Comparison of ENCODE assay signal across 8 cellular contexts in the genomic region with DNA sequence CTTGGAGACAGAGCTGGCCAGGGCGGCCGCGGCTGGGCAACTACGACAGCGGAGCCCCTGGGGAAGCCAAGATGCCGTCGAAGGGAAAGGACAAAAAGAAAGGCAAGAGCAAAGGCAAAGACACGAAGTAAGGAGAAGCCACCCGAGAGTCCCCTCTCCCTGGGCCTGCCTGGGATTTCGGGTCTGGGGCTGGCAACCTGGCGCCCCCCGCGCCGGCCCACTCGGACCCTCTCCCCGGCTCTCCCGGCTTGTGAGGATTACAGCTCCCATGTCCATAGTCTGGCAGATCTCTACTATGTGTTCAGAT. TPM values are rescaled to one million over a fixed set of nuclear protein-coding genes. Genes with fewer than 3 reads are reported as not detected.
DNase-seq lines count a peak whose midpoint lies in the region; ATAC-seq and TF ChIP-seq lines count a peak whose summit lies in the region.

No MANE protein-coding gene starts in this region.

- intact Hi-C loops in CD4-positive, alpha-beta T cell (cut with DNase I, micrococcal nuclease): loop anchor here (1.0 to 5.0 kb wide), 5 partner anchors 65 to 473 kb away; a partner anchor contains a TSS
- intact Hi-C loops in dorsolateral prefrontal cortex (cut with DNase I): loop anchor here (2.0 to 5.0 kb wide), 4 partner anchors 65 to 962 kb away; a partner anchor contains a TSS

- H3K4me3 Mint-ChIP-seq in CD4-positive, alpha-beta T cell: peak overlapping the region; percentile 98

- no peaks in the 10 kb centered on the region for H3K36me3 ChIP-seq in neural cell (ENCODE audit: insufficient read depth, low read length)

- peak overlapping the region; percentile 95 for H3K27ac Mint-ChIP-seq in CD4-positive, alpha-beta T cell

- H4K20me1 ChIP-seq in neural cell (ENCODE audit: insufficient read depth): no peaks in the 10 kb centered on the region

- H3K9me3 Mint-ChIP-seq in CD4-positive, alpha-beta T cell: no peaks in the 10 kb centered on the region

- peak overlapping the region; percentile 62 for H3K4me2 ChIP-seq in neural cell (ENCODE audit: low read length)

- no peaks in the 10 kb centered on the region for H3K79me2 ChIP-seq in neural cell (replicated peaks; ENCODE audit: insufficient read depth, low read length)

- peak overlapping the region; percentile 74 for H2AFZ ChIP-seq in neural cell (ENCODE audit: low read depth, low read length)

- no peak for DNase-seq in CD4-positive, alpha-beta T cell
- DNase-seq in LHCN-M2 (ENCODE audit: low read depth) (peak; percentile 2), dorsolateral prefrontal cortex (no peak), SIG-M5 treated with dmso at 0.1 percent for 504 hours (lab: John Stamatoyannopoulos, UW; ENCODE audit: unreplicated experiment) (no peak), GM13976 (ENCODE audit: low spot score) (no peak)
- no peak for DNase-seq in effector CD8-positive, alpha-beta T cell (lab: John Stamatoyannopoulos, UW)

- peaks cover 22% of the 10 kb centered on the region for H3K4me1 Mint-ChIP-seq in CD4-positive, alpha-beta T cell (ENCODE audit: low read depth)

- H3K9me3 ChIP-seq in CD4-positive, alpha-beta T cell (ENCODE audit: control insufficient read depth, low read length): no peaks in the 10 kb centered on the region
- H3K9me3 ChIP-seq in neural cell (ENCODE audit: low read length): no peaks in the 10 kb centered on the region

- no peak for TF ChIP-seq RAD21 in neural cell (conservative IDR thresholded peaks at IDR 0.05)

- no peaks in the 10 kb centered on the region for H3K27me3 Mint-ChIP-seq in CD4-positive, alpha-beta T cell

- no peak for TF ChIP-seq CTCF in CD4-positive, alpha-beta T cell (IDR thresholded peaks at IDR 0.05)
- peak in 2 of 56 donors; percentile 1 to 21 for TF ChIP-seq CTCF in dorsolateral prefrontal cortex (IDR thresholded peaks at IDR 0.05 in 54 of 56, conservative IDR thresholded peaks at IDR 0.05 in 2 of 56; ENCODE audit: low read depth in 1 of 56, partially characterized antibody in 56 of 56)
- TF ChIP-seq CTCF in neural cell (IDR thresholded peaks at IDR 0.05; ENCODE audit: poor library complexity, severe bottlenecking): no peak
- no peak for TF ChIP-seq CTCF in GM13976 (IDR thresholded peaks at IDR 0.05; ENCODE audit: borderline replicate concordance, control extremely low read depth, extremely low read depth, insufficient read depth, missing control alignments)

- H3K9me2 ChIP-seq in neural cell (ENCODE audit: insufficient read depth, low read length): no peaks in the 10 kb centered on the region

- TF ChIP-seq EP300 in neural cell (conservative IDR thresholded peaks at IDR 0.05; ENCODE audit: poor library complexity, severe bottlenecking): peak; percentile 32

- peak overlapping the region; percentile 66 to 98 (median 92) for H3K4me3 ChIP-seq in dorsolateral prefrontal cortex
- peak overlapping the region; percentile 85 for H3K4me3 ChIP-seq in neural cell (ENCODE audit: low read length)

- H3K36me3 Mint-ChIP-seq in CD4-positive, alpha-beta T cell (ENCODE audit: low read depth): no peaks in the 10 kb centered on the region

- H3K27me3 ChIP-seq in CD4-positive, alpha-beta T cell (ENCODE audit: control insufficient read depth, insufficient read depth, low read length): no peaks in the 10 kb centered on the region
- H3K27me3 ChIP-seq in dorsolateral prefrontal cortex (no peaks in the 10 kb centered on the region), neural cell (ENCODE audit: insufficient read depth, low read depth, low read length) (no peaks in the 10 kb centered on the region)

- ATAC-seq in CD4-positive, alpha-beta T cell (ENCODE audit: poor library complexity): no peak
- no peak for ATAC-seq in HG03432 (IDR thresholded peaks at IDR 0.05; ENCODE audit: unreplicated experiment)

- H3K9ac ChIP-seq in neural cell (ENCODE audit: low read length): peak overlapping the region; percentile 81

- POLR2A ChIA-PET in CD4-positive, alpha-beta T cell (lab: Charles Lee): interaction anchor here (0.6 to 1.5 kb wide), 12 partner anchors 8 to 962 kb away, joined by 3 to 14 read pairs (median 4); a partner anchor contains a TSS

- CTCF ChIA-PET in CD4-positive, alpha-beta T cell (lab: Charles Lee): interaction anchor here (1.2 kb wide), 2 partner anchors 18 to 70 kb away, joined by 3 read pairs; a partner anchor contains a TSS

- peak overlapping the region; percentile 75 for H3K27ac ChIP-seq in CD4-positive, alpha-beta T cell (ENCODE audit: low read depth, low read length)
- H3K27ac ChIP-seq in dorsolateral prefrontal cortex: peak overlapping the region in 33 of 59 donors; percentile 13 to 98 (median 66)
- H3K27ac ChIP-seq in neural cell (ENCODE audit: low read length): peak overlapping the region; percentile 45

- no peaks in the 10 kb centered on the region for H3F3A ChIP-seq in neural cell (ENCODE audit: insufficient read depth, low read length, poor library complexity, severe bottlenecking)

- in situ Hi-C loops in GM13976 (cut with MboI; ENCODE audit: low sequenced_read_pairs, unreplicated experiment): no loop called here

TF ChIP-seq in neural cell, 6 proteins besides CTCF, POLR2A, EP300 and RAD21:
- no peak for TF ChIP-seq TAF1 (IDR thresholded peaks at IDR 0.05; ENCODE audit: low read depth)
- no peak for TF ChIP-seq SMC3 (conservative IDR thresholded peaks at IDR 0.05; ENCODE audit: poor library complexity)
- no peak for TF ChIP-seq EZH2 (IDR thresholded peaks at IDR 0.05; ENCODE audit: borderline replicate concordance, insufficient read depth, low read length, poor library complexity, severe bottlenecking)
- peak; percentile 12 for TF ChIP-seq POLR2AphosphoS5 (IDR thresholded peaks at IDR 0.05)
- TF ChIP-seq, protein P1, sequence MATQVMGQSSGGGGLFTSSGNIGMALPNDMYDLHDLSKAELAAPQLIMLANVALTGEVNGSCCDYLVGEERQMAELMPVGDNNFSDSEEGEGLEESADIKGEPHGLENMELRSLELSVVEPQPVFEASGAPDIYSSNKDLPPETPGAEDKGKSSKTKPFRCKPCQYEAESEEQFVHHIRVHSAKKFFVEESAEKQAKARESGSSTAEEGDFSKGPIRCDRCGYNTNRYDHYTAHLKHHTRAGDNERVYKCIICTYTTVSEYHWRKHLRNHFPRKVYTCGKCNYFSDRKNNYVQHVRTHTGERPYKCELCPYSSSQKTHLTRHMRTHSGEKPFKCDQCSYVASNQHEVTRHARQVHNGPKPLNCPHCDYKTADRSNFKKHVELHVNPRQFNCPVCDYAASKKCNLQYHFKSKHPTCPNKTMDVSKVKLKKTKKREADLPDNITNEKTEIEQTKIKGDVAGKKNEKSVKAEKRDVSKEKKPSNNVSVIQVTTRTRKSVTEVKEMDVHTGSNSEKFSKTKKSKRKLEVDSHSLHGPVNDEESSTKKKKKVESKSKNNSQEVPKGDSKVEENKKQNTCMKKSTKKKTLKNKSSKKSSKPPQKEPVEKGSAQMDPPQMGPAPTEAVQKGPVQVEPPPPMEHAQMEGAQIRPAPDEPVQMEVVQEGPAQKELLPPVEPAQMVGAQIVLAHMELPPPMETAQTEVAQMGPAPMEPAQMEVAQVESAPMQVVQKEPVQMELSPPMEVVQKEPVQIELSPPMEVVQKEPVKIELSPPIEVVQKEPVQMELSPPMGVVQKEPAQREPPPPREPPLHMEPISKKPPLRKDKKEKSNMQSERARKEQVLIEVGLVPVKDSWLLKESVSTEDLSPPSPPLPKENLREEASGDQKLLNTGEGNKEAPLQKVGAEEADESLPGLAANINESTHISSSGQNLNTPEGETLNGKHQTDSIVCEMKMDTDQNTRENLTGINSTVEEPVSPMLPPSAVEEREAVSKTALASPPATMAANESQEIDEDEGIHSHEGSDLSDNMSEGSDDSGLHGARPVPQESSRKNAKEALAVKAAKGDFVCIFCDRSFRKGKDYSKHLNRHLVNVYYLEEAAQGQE (IDR thresholded peaks at IDR 0.05; ENCODE audit: borderline replicate concordance): peak; percentile 7
- TF ChIP-seq MXI1 (conservative IDR thresholded peaks at IDR 0.05; ENCODE audit: poor library complexity, severe bottlenecking): peak; percentile 53

RNA-seq across cellular contexts. Expression of a gene that starts 0.2 kb away (rescaled TPM):
- 1 to 10 TPM; 1.8 to 2.4 TPM for total RNA-seq in CD4-positive, alpha-beta T cell
- 4.9 and 8.6 TPM in 2 replicates for total RNA-seq in LHCN-M2 (2014; rRNA removed)
- polyA plus RNA-seq in LHCN-M2 (2012): 3.9 TPM
- total RNA-seq in dorsolateral prefrontal cortex: 10 to 100 TPM in 50 of 120 experiments, 1 to 10 TPM in 70; 4.1 to 17.0 (median 9.4) TPM
- polyA plus RNA-seq in neural cell: 47.7 and 51.4 TPM in 2 replicates
- 26.3 and 35.2 TPM in 2 replicates for polyA minus RNA-seq in neural cell

RNA-seq across cellular contexts. Expression of a gene that starts 0.3 kb away (rescaled TPM):
- 1 to 10 TPM; 5.5 to 7.1 TPM for total RNA-seq in CD4-positive, alpha-beta T cell
- 8.3 and 11.8 TPM in 2 replicates for total RNA-seq in LHCN-M2 (2014; rRNA removed)
- 4.2 TPM for polyA plus RNA-seq in LHCN-M2 (2012)
- 10 to 100 TPM in 75 of 120 experiments, 1 to 10 TPM in 45; 6.0 to 19.1 (median 11.0) TPM for total RNA-seq in dorsolateral prefrontal cortex
- 3.7 and 5.7 TPM in 2 replicates for polyA plus RNA-seq in neural cell
- 4.9 and 5.1 TPM in 2 replicates for polyA minus RNA-seq in neural cell
